17 cellular contexts compared by ENCODE assay signal in genomic region chr18:33611525-33612135, GRCh38. TPM values are rescaled to one million over a fixed set of nuclear protein-coding genes. Genes with fewer than 3 reads are reported as not detected.
"Had no signal": no experiment of that assay in that cellular context is flagged by ENCODE, and none has a peak within 500 bp of the region (broad histone marks: within the 10 kb centered on the region; RNA-seq: fewer than 3 reads in every experiment).

No MANE protein-coding gene starts in this region.

- H3K36me3 ChIP-seq: colonic mucosa, esophagus squamous epithelium, neutrophil, stomach, thoracic aorta, transverse colon had no signal

- H3K4me3 ChIP-seq: colonic mucosa, esophagus squamous epithelium, stomach, thoracic aorta, transverse colon had no signal

- DNase-seq: colonic mucosa; dermis blood vessel endothelial cell; esophagus squamous epithelium; foreskin keratinocyte; kidney; left cardiac atrium; left ventricle myocardium superior; mesendoderm; naive thymus-derived CD4-positive, alpha-beta T cell; posterior cingulate gyrus; stimulated activated naive CD4-positive, alpha-beta T cell; stomach; substantia nigra; transverse colon had no signal

- H3K27me3 ChIP-seq: colonic mucosa, esophagus squamous epithelium, foreskin keratinocyte, neutrophil, stomach, transverse colon had no signal

- H3K27ac ChIP-seq: colonic mucosa, esophagus squamous epithelium, foreskin keratinocyte, neutrophil, stomach, thoracic aorta, transverse colon had no signal

- H3K9me3 ChIP-seq: colonic mucosa, esophagus squamous epithelium, neutrophil, stomach, thoracic aorta, transverse colon had no signal

- H3K4me1 ChIP-seq: colonic mucosa, esophagus squamous epithelium, foreskin keratinocyte, stomach, transverse colon had no signal

RNA-seq across cellular contexts. Expression of gene ASXL3, which starts 33.6 kb away (rescaled TPM):
- total RNA-seq: dermis blood vessel endothelial cell; foreskin keratinocyte; naive thymus-derived CD4-positive, alpha-beta T cell; osteoblast had no signal
- polyA plus RNA-seq: foreskin keratinocyte; naive thymus-derived CD4-positive, alpha-beta T cell had no signal
